Comparison of ENCODE assay signal across 8 cellular contexts in the genomic region with DNA sequence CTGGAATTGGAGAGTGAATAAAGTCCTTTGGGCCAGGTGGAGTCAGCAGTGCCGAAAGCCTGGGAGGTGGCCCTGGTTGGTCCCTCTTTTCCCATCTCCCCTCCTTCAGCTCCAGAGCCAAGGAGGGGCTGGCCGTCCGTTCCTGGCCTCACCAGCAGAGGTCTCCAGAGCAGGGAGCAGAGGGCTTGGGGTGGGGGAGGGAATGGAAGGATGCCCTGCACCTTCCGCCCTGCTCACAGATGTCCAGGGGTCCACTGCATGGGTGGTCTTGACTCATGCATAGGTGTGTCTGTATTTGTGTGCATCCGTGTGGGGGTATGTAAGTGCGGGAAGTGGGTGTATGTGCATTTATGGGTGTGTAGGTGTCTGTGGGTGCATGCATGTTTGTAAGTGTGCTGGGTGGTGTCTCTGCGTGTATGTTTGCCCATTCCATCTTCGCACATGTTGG.
DNase-seq lines count a peak whose midpoint lies in the region; ATAC-seq lines count a peak whose summit lies in the region.

No MANE protein-coding gene starts in this region.

- H3K27me3 Mint-ChIP-seq in activated naive CD4-positive, alpha-beta T cell treated with anti-CD3 and anti-CD28 coated beads, Interleukin-2, amount 10 ng/mL, durations not matched to agents 7 days and 5 days = peaks cover 26% of the 10 kb centered on the region

- peak; percentile 42 for DNase-seq in activated CD4-positive, CD25-positive, alpha-beta regulatory T cell treated with anti-CD3 and anti-CD28 coated beads, Interleukin-2, amount 50 U/mL, for 72 hours
- DNase-seq in activated CD4-positive, CD25-positive, alpha-beta regulatory T cell (lab: John Stamatoyannopoulos, UW) = no peak
- DNase-seq in NCI-H82 (lab: John Stamatoyannopoulos, UW) (peak; percentile 80), head of caudate nucleus (peak; percentile 31 to 93 (median 79)), posterior vena cava (ENCODE audit: low spot score) (peak; percentile 89), DMS153 treated with DMSO at 0.1 percent for 48 hours (lab: John Stamatoyannopoulos, UW; ENCODE audit: unreplicated experiment) (no peak)
- DNase-seq in activated naive CD4-positive, alpha-beta T cell treated with anti-CD3 and anti-CD28 coated beads, Interleukin-2, amount 10 ng/mL, durations not matched to agents 7 days and 5 days = peak; percentile 43

- H3K9me3 Mint-ChIP-seq in activated naive CD4-positive, alpha-beta T cell treated with anti-CD3 and anti-CD28 coated beads, Interleukin-2, amount 10 ng/mL, durations not matched to agents 7 days and 5 days = peaks cover 11% of the 10 kb centered on the region

- intact Hi-C loops in head of caudate nucleus (cut with DNase I) (loop anchor here (2.0 kb wide), 1 partner anchor 202 kb away; a partner anchor contains a TSS), posterior vena cava (cut with DNase I) (loop anchor here (5.0 to 10.0 kb wide), 5 partner anchors 47 to 460 kb away; a partner anchor contains a TSS)

- H3K36me3 Mint-ChIP-seq in activated naive CD4-positive, alpha-beta T cell treated with anti-CD3 and anti-CD28 coated beads, Interleukin-2, amount 10 ng/mL, durations not matched to agents 7 days and 5 days = peaks cover 2% of the 10 kb centered on the region

- no peak for ATAC-seq in HG03378 (IDR thresholded peaks at IDR 0.05; ENCODE audit: unreplicated experiment)

- H3K4me3 Mint-ChIP-seq in activated naive CD4-positive, alpha-beta T cell treated with anti-CD3 and anti-CD28 coated beads, Interleukin-2, amount 10 ng/mL, durations not matched to agents 7 days and 5 days = no peak overlapping the region

- CTCF ChIA-PET in activated naive CD4-positive, alpha-beta T cell treated with anti-CD3 and anti-CD28 coated beads, Interleukin-2, amount 10 ng/mL, durations not matched to agents 7 days and 5 days (lab: Charles Lee) = interaction anchor here (0.6 to 1.3 kb wide), 4 partner anchors 12 to 204 kb away, joined by 3 to 7 read pairs (median 3); no protein-coding TSS in a partner anchor

- no peak overlapping the region for H3K27ac Mint-ChIP-seq in activated naive CD4-positive, alpha-beta T cell treated with anti-CD3 and anti-CD28 coated beads, Interleukin-2, amount 10 ng/mL, durations not matched to agents 7 days and 5 days

- peaks cover 3% of the 10 kb centered on the region for H3K4me1 Mint-ChIP-seq in activated naive CD4-positive, alpha-beta T cell treated with anti-CD3 and anti-CD28 coated beads, Interleukin-2, amount 10 ng/mL, durations not matched to agents 7 days and 5 days

Comparison
In these comparisons a context has a peak if more than half of its experiments do, and no peak if none do; other contexts are left out.
1. DNase-seq: peak in activated CD4-positive, CD25-positive, alpha-beta regulatory T cell treated with anti-CD3 and anti-CD28 coated beads, Interleukin-2, amount 50 U/mL, for 72 hours (single experiment), NCI-H82 (single experiment), activated naive CD4-positive, alpha-beta T cell treated with anti-CD3 and anti-CD28 coated beads, Interleukin-2, amount 10 ng/mL, durations not matched to agents 7 days and 5 days (single experiment), head of caudate nucleus (42 of 42) and posterior vena cava (single experiment); none in activated CD4-positive, CD25-positive, alpha-beta regulatory T cell (0 of 4) and DMS153 treated with DMSO at 0.1 percent for 48 hours (single experiment).